ENCODE assay signal across 10 cellular contexts in genomic region chr2:172216348-172216933, GRCh38.
"Had no signal": no experiment of that assay in that cellular context is flagged by ENCODE, and none has a peak within 500 bp of the region (broad histone marks: within the 10 kb centered on the region; RNA-seq: fewer than 3 reads in every experiment).

No MANE protein-coding gene starts in this region.

- DNase-seq: activated CD4-positive, CD25-positive, alpha-beta regulatory T cell; activated gamma-delta T cell treated with Interleukin-2 at 50 U/mL for 16 hours; activated naive CD8-positive, alpha-beta T cell treated with anti-CD3 and anti-CD28 coated beads for 36 hours; activated T-cell treated with anti-CD3 and anti-CD28 coated beads, Interleukin-2, amount 50 U/mL, for 4 hours; spleen; stimulated activated CD4-positive, alpha-beta T cell treated with anti-CD3 and anti-CD28 coated beads, Interleukin-1b, Interleukin-23, amount 100 ng/mL, for 48 hours; stimulated activated naive B cell treated with anti-CD40 and anti-IgM and Interleukin-4, amounts not matched to agents 10 μg/mL and 1 μg/mL and 100 μg/mL, for 72 hours; trophoblast cell had no signal

- H3K9me3 ChIP-seq: gastroesophageal sphincter, spleen had no signal

- H3K4me1 ChIP-seq: gastroesophageal sphincter had no signal

- H3K4me3 ChIP-seq: cardiac muscle cell, gastroesophageal sphincter, spleen had no signal

- H3K27ac ChIP-seq: cardiac muscle cell, gastroesophageal sphincter, spleen had no signal

- H3K27me3 ChIP-seq: cardiac muscle cell, gastroesophageal sphincter had no signal

- H3K36me3 ChIP-seq: cardiac muscle cell, gastroesophageal sphincter, spleen had no signal
